In the genomic region with DNA sequence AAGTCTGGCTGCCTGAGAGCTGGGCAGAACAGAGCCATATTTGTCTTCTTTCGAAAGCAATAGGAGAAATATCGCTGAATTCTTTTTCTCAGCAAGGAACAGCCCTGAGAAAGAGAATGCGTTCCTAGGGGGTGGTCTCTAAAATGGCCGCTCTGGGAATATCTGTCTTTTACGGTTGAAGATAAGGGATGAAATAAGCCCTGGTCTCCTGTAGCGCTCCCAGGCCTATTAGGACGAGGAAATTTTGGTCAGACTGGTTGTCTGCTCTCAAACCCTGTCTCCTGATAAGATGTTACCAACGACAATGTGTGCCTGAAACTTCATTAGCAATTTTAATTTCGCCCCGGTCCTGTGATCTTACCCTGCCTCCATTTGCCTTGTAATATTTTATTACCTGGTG, we compare ENCODE assay signal across 6 cellular contexts. TPM values are rescaled to one million over a fixed set of nuclear protein-coding genes. Genes with fewer than 3 reads are reported as not detected.
A peak's percentile ranks its signal among the peaks of the same experiment; 100 is the strongest.
DNase-seq lines count a peak whose midpoint lies in the region; ATAC-seq, FAIRE-seq and TF ChIP-seq lines count a peak whose summit lies in the region.
"Not testable (repeated sequence)": the region's sequence is repeated elsewhere in the genome, so short reads cannot be mapped to it uniquely, and the experiment has no call there.

No MANE protein-coding gene starts in this region.

- not testable (repeated sequence) for H3K4me2 ChIP-seq in OCI-LY7 (ENCODE audit: low read length); GM12878 (ENCODE audit: control insufficient read depth, insufficient read depth); K562 (ENCODE audit: insufficient read depth, low read length); HepG2 (ENCODE audit: low read depth, low read length)

- not testable (repeated sequence) for H3K4me1 ChIP-seq in OCI-LY7 (ENCODE audit: insufficient read depth, low read length, poor library complexity, severe bottlenecking); GM12878 (ENCODE audit: control insufficient read depth, insufficient read depth, low read length); K562 (replicated peaks in 1 of 2; ENCODE audit: control insufficient read depth in 2 of 2, insufficient read depth in 2 of 2, low read length in 2 of 2)
- H3K4me1 ChIP-seq in HepG2 (ENCODE audit: insufficient read depth, low read length): peaks cover 22% of the 10 kb centered on the region

- not testable (repeated sequence) for H3K27ac ChIP-seq in OCI-LY7 (ENCODE audit: low read depth, low read length, poor library complexity, severe bottlenecking); GM12878 (ENCODE audit: control insufficient read depth, insufficient read depth); K562 (ENCODE audit: extremely low read depth, low read depth, low read length); HepG2 (ENCODE audit: extremely low read length, insufficient read depth, low read length)

- H3K9me2 ChIP-seq in OCI-LY7 (ENCODE audit: insufficient read depth, low read length): not testable (repeated sequence)

- H3K36me3 Mint-ChIP-seq in endothelial cell (ENCODE audit: low read depth, unreplicated experiment): peaks cover 30% of the 10 kb centered on the region

- 63% methylated on average over 10 of the region's 10 CpGs for WGBS in GM12878 (ENCODE audit: insufficient coverage, insufficient replicate concordance, low lambda C conversion rate, missing lambda C conversion rate)
- 97% methylated on average over 9 of the region's 10 CpGs for WGBS in K562 (ENCODE audit: insufficient coverage, low coverage, missing lambda C conversion rate)
- 72% methylated on average over 10 of the region's 10 CpGs for WGBS in HepG2 (ENCODE audit: low lambda C conversion rate)

- POLR2A ChIA-PET in OCI-LY7 (lab: Charles Lee); K562 (lab: Yijun Ruan, JAX); HepG2 (lab: Yijun Ruan, JAX): not testable (repeated sequence)
- POLR2A ChIA-PET in GM12878 (lab: Charles Lee): interaction anchor here (0.6 kb wide), 1 partner anchor 420 kb away, joined by 4 read pairs; no protein-coding TSS in a partner anchor

- not testable (repeated sequence) for H3K27me3 ChIP-seq in GM12878 (replicated peaks in 1 of 2; ENCODE audit: control insufficient read depth in 2 of 2, insufficient read depth in 2 of 2, low read length in 1 of 2); K562 (ENCODE audit: control insufficient read depth in 2 of 2, insufficient read depth in 2 of 2, low read length in 2 of 2); HepG2 (ENCODE audit: control insufficient read depth in 1 of 2, insufficient read depth in 2 of 2, low read length in 2 of 2)

- not testable (repeated sequence) for H2AFZ ChIP-seq in OCI-LY7 (ENCODE audit: low read length); GM12878 (ENCODE audit: control insufficient read depth, low read depth, low read length); K562 (ENCODE audit: low read depth, low read length); HepG2 (ENCODE audit: low read length)

- SMC1A ChIA-PET in GM12878 (lab: Charles Lee; ENCODE audit: uncharacterized antibody, unreplicated experiment): interaction anchor here (1.3 kb wide), 2 partner anchors 15 to 196 kb away, joined by 3 to 4 read pairs; no protein-coding TSS in a partner anchor

- H3K9ac ChIP-seq in GM12878 (ENCODE audit: control insufficient read depth, insufficient read depth, low read length); K562 (ENCODE audit: insufficient read depth in 1 of 2, low read depth in 2 of 2, low read length in 2 of 2); HepG2 (ENCODE audit: insufficient read depth, low read depth, low read length): not testable (repeated sequence)

- DNase-seq in OCI-LY7 (ENCODE audit: low spot score) (peak; percentile 4), erythroblast (lab: John Stamatoyannopoulos, UW) (peak; percentile 6 to 9)
- not testable (repeated sequence) for DNase-seq in GM12878 (ENCODE audit: low read depth, low spot score); K562 (ENCODE audit: extremely low read depth in 1 of 4, low spot score in 3 of 4); endothelial cell (ENCODE audit: low spot score); HepG2 (ENCODE audit: low spot score)

- not testable (repeated sequence) for TF ChIP-seq RAD21 in GM12878 (IDR thresholded peaks at IDR 0.05; ENCODE audit: insufficient read depth, low read depth, low read length); K562 (CRISPR knock-in tag; conservative IDR thresholded peaks at IDR 0.05 in 1 of 2, IDR thresholded peaks at IDR 0.05 in 1 of 2); HepG2 (CRISPR knock-in tag; IDR thresholded peaks at IDR 0.05)

- not testable (repeated sequence) for ATAC-seq in GM12878, K562, HepG2

- not testable (repeated sequence) for H3K27ac Mint-ChIP-seq in endothelial cell (ENCODE audit: unreplicated experiment)

- not testable (repeated sequence) for H3K79me2 ChIP-seq in OCI-LY7 (ENCODE audit: insufficient read depth, low read depth, low read length); GM12878 (ENCODE audit: control insufficient read depth, insufficient read depth, low read length); K562 (ENCODE audit: control insufficient read depth, insufficient read depth, low read length); HepG2 (ENCODE audit: insufficient read depth, low read length)

- CTCF ChIA-PET in OCI-LY7 (lab: Charles Lee; ENCODE audit: unreplicated experiment); GM12878 (lab: Yijun Ruan, JAX); K562 (lab: Yijun Ruan, JAX; ENCODE audit: low intra/inter-chr PET ratio); HepG2 (lab: Yijun Ruan, JAX; ENCODE audit: low intra/inter-chr PET ratio, low total read pairs): not testable (repeated sequence)

- intact Hi-C loops in OCI-LY7 (cut with micrococcal nuclease; ENCODE audit: unreplicated experiment); GM12878 (cut with micrococcal nuclease; ENCODE audit: unreplicated experiment); K562 (cut with micrococcal nuclease); HepG2 (cut with micrococcal nuclease; ENCODE audit: unreplicated experiment): not testable (repeated sequence)

- not testable (repeated sequence) for H3K9me3 Mint-ChIP-seq in endothelial cell (ENCODE audit: unreplicated experiment)

- not testable (repeated sequence) for TF ChIP-seq CTCF in OCI-LY7 (conservative IDR thresholded peaks at IDR 0.05; ENCODE audit: low read length); GM12878 (IDR thresholded peaks at IDR 0.05 in 2 of 3, conservative IDR thresholded peaks at IDR 0.05 in 1 of 3; ENCODE audit: control insufficient read depth in 2 of 3, extremely low read depth in 1 of 3, insufficient read depth in 1 of 3, low read depth in 3 of 3, low read length in 3 of 3); K562 (IDR thresholded peaks at IDR 0.05 in 2 of 3, conservative IDR thresholded peaks at IDR 0.05 in 1 of 3; ENCODE audit: insufficient read depth in 2 of 3, low read depth in 1 of 3, low read length in 3 of 3); endothelial cell (IDR thresholded peaks at IDR 0.05; ENCODE audit: unreplicated experiment); HepG2 (CRISPR knock-in tag; IDR thresholded peaks at IDR 0.05)

- in situ Hi-C loops in GM12878 (cut with MboI); HepG2 (cut with HindIII; ENCODE audit: extremely low pct_ligation_motif_present, low pct_unique_long_range_greater_than_20kb): not testable (repeated sequence)
- in situ Hi-C loops in K562 (cut with MboI): loop anchor here (5.0 kb wide), 1 partner anchor 198 kb away; no protein-coding TSS in a partner anchor

- H3K4me3 ChIP-seq in OCI-LY7 (ENCODE audit: low read depth, low read length, poor library complexity, severe bottlenecking); GM12878; K562; HepG2 (replicated peaks in 1 of 3; ENCODE audit: insufficient read depth in 1 of 3, low read depth in 2 of 3, low read length in 3 of 3): not testable (repeated sequence)

- not testable (repeated sequence) for H3K9me3 ChIP-seq in OCI-LY7 (ENCODE audit: low read length); GM12878 (replicated peaks; ENCODE audit: control insufficient read depth, insufficient read depth, low read length); K562 (replicated peaks; ENCODE audit: control insufficient read depth, insufficient read depth, low read depth, low read length); HepG2 (ENCODE audit: low read length)

- peak overlapping the region; percentile 53 for H3K4me3 Mint-ChIP-seq in endothelial cell (ENCODE audit: unreplicated experiment)

- RAD21 ChIA-PET in GM12878 (lab: Charles Lee; ENCODE audit: unreplicated experiment): interaction anchor here (1.0 kb wide), 1 partner anchor 9 kb away, joined by 3 read pairs; no protein-coding TSS in a partner anchor

- BruUV-seq in OCI-LY7 (replicated peaks; lab: Mats Ljungman, UMichigan); GM12878 (replicated peaks; lab: Mats Ljungman, UMichigan); K562 (replicated peaks; lab: Mats Ljungman, UMichigan); HepG2 (replicated peaks; lab: Mats Ljungman, UMichigan): not testable (repeated sequence)

- not testable (repeated sequence) for H3K27me3 Mint-ChIP-seq in endothelial cell (ENCODE audit: unreplicated experiment)

- H3K9me1 ChIP-seq in K562 (ENCODE audit: control insufficient read depth, insufficient read depth, low read length): not testable (repeated sequence)

- TF ChIP-seq EP300 in GM12878 (IDR thresholded peaks at IDR 0.05; ENCODE audit: borderline replicate concordance in 1 of 2, control insufficient read depth in 1 of 2, low read depth in 2 of 2, low read length in 2 of 2); K562 (IDR thresholded peaks at IDR 0.05; ENCODE audit: low read length); HepG2 (IDR thresholded peaks at IDR 0.05; ENCODE audit: low read depth in 2 of 2, low read length in 2 of 2); HepG2 (CRISPR knock-in tag; IDR thresholded peaks at IDR 0.05; ENCODE audit: borderline replicate concordance): not testable (repeated sequence)

- FAIRE-seq in GM12878 (lab: Jason Lieb, UNC); K562 (lab: Jason Lieb, UNC); HepG2 (lab: Jason Lieb, UNC): not testable (repeated sequence)

- H3K4me1 Mint-ChIP-seq in endothelial cell (ENCODE audit: unreplicated experiment): not testable (repeated sequence)

- TF ChIP-seq POLR2A in GM12878 (IDR thresholded peaks at IDR 0.05; ENCODE audit: low read depth, low read length); K562 (conservative IDR thresholded peaks at IDR 0.05); erythroblast (IDR thresholded peaks at IDR 0.05; ENCODE audit: low read length); HepG2 (IDR thresholded peaks at IDR 0.05; ENCODE audit: insufficient read depth in 1 of 2, low read depth in 2 of 2, low read length in 2 of 2): not testable (repeated sequence)

- H4K20me1 ChIP-seq in OCI-LY7 (ENCODE audit: insufficient read depth, low read length); GM12878 (ENCODE audit: control insufficient read depth, insufficient read depth); K562 (replicated peaks; ENCODE audit: control insufficient read depth, insufficient read depth, low read length); HepG2 (ENCODE audit: insufficient read depth, low read length): not testable (repeated sequence)

- not testable (repeated sequence) for H3K36me3 ChIP-seq in OCI-LY7 (ENCODE audit: insufficient read depth, low read length); GM12878 (ENCODE audit: control insufficient read depth in 2 of 2, insufficient read depth in 2 of 2, low read length in 1 of 2); HepG2 (replicated peaks in 1 of 2; ENCODE audit: control insufficient read depth in 1 of 2, insufficient read depth in 2 of 2, low read length in 2 of 2)
- peaks cover 53% of the 10 kb centered on the region for H3K36me3 ChIP-seq in K562 (ENCODE audit: control insufficient read depth, insufficient read depth, low read length)

RNA-seq across cellular contexts. Expression of a gene that starts 42.1 kb away (rescaled TPM):
- not detected in 2 replicates for total RNA-seq in OCI-LY7 (2014; rRNA removed; shearing (Covaris generic))
- not detected in 2 replicates for total RNA-seq in OCI-LY7 (2022)
- total RNA-seq in GM12878 (2013; cell fraction: nucleolus; rRNA removed): 84.2 and 89.6 TPM in 2 replicates
- 0.22 and 0.28 TPM in 2 replicates for total RNA-seq in GM12878 (2014; rRNA removed)
- total RNA-seq in GM12878 (2014; rRNA removed; fragmentation: Illumina TruSeq; extraction: Trizol): 0.27 and 0.32 TPM in 2 replicates
- total RNA-seq in GM12878 (2021): 0.15 and 0.45 TPM in 2 replicates
- 1.0 TPM for polyA plus RNA-seq in GM12878 (2011; ENCODE audit: low read depth)
- 1.8 and 2.8 TPM in 2 replicates for polyA plus RNA-seq in GM12878 (2011; rRNA removed)
- 0.69 and 1.3 TPM in 2 replicates for polyA plus RNA-seq in GM12878 (2011; cell fraction: cytosol; rRNA removed)
- 2.2 and 4.9 TPM in 2 replicates for polyA plus RNA-seq in GM12878 (2011; cell fraction: nucleus; rRNA removed)
- polyA plus RNA-seq in GM12878 (2012): 1.5 and 1.6 TPM in 2 replicates
- 0.31 and 0.48 TPM in 2 replicates for polyA plus RNA-seq in GM12878 (2014; fragmentation: Illumina TruSeq; extraction: Trizol)
- polyA plus RNA-seq in GM12878 (2014; fragmentation: Nextera tagmentation; extraction: Ambion mirVana): under 1 TPM; 0.09 to 0.27 TPM
- 0.05 and 0.08 TPM in 2 replicates for polyA plus RNA-seq in GM12878 (2014; rRNA removed)
- under 1 TPM in 1 of 2 experiments, not detected in 1; 0.19 TPM for polyA plus RNA-seq in GM12878 (2016; fragmentation: Nextera tagmentation; extraction: Ambion mirVana)
- polyA minus RNA-seq in GM12878 (2011; rRNA and poly(A)+ RNA removed): 2.6 and 4.4 TPM in 2 replicates
- 1.2 and 2.0 TPM in 2 replicates for polyA minus RNA-seq in GM12878 (2011; cell fraction: cytosol; rRNA and poly(A)+ RNA removed)
- 4.5 and 6.8 TPM in 2 replicates for polyA minus RNA-seq in GM12878 (2011; cell fraction: nucleus; rRNA and poly(A)+ RNA removed)
- total RNA-seq in K562 (2011; cell fraction: chromatin; rRNA removed; ENCODE audit: low replicate concordance): 69.5 and 141 TPM in 2 replicates
- 25.3 and 29.7 TPM in 2 replicates for total RNA-seq in K562 (2011; cell fraction: nucleolus; rRNA removed)
- 54.5 and 79.6 TPM in 2 replicates for total RNA-seq in K562 (2011; cell fraction: nucleoplasm; rRNA removed)
- total RNA-seq in K562 (2014; rRNA removed): 11.3 and 15.5 TPM in 2 replicates
- total RNA-seq in K562 (2014; rRNA removed; fragmentation: Illumina TruSeq; extraction: Trizol): 22.3 and 23.1 TPM in 2 replicates
- 15.9 and 18.5 TPM in 2 replicates for total RNA-seq in K562 (2015; rRNA removed; fragmentation: Illumina TruSeq; extraction: Trizol)
- 13.7 and 14.1 TPM in 2 replicates for total RNA-seq in K562 (2021)
- polyA plus RNA-seq in K562 (2011; rRNA removed): 23.3 and 41.9 TPM in 2 replicates
- 7.1 and 23.1 TPM in 2 replicates for polyA plus RNA-seq in K562 (2011; cell fraction: cytosol; rRNA removed)
- 32.1 and 73.5 TPM in 2 replicates for polyA plus RNA-seq in K562 (2011; cell fraction: nucleus; rRNA removed)
- polyA plus RNA-seq in K562 (2012): 11.7 and 13.0 TPM in 2 replicates
- polyA plus RNA-seq in K562 (2014; fragmentation: Illumina TruSeq; extraction: Trizol): 13.1 and 14.7 TPM in 2 replicates
- 10 to 100 TPM; 14.4 to 15.3 TPM for polyA plus RNA-seq in K562 (2014; fragmentation: Nextera tagmentation; extraction: Ambion mirVana)
- polyA plus RNA-seq in K562 (2014; rRNA removed): 12.1 and 12.8 TPM in 2 replicates
- polyA minus RNA-seq in K562 (2011; rRNA and poly(A)+ RNA removed): 50.1 and 111 TPM in 2 replicates
- 7.6 and 17.4 TPM in 2 replicates for polyA minus RNA-seq in K562 (2011; cell fraction: cytosol; rRNA and poly(A)+ RNA removed)
- 56.5 and 184 TPM in 2 replicates for polyA minus RNA-seq in K562 (2011; cell fraction: nucleus; rRNA and poly(A)+ RNA removed)
- total RNA-seq in endothelial cell (ENCODE audit: unreplicated experiment): 16.7 TPM
- 1.2 and 1.6 TPM in 2 replicates for total RNA-seq in HepG2 (2016; rRNA removed; fragmentation: Illumina TruSeq; extraction: Trizol)
- total RNA-seq in HepG2 (2016; cell fraction: cytosol; rRNA removed; fragmentation: Illumina TruSeq; extraction: Trizol; ENCODE audit: low read depth): 0.71 and 1.4 TPM in 2 replicates
- total RNA-seq in HepG2 (2016; cell fraction: insoluble cytoplasmic fraction; rRNA removed; fragmentation: Illumina TruSeq; extraction: Trizol): 1.1 and 1.3 TPM in 2 replicates
- 0.65 and 1.0 TPM in 2 replicates for total RNA-seq in HepG2 (2016; cell fraction: membrane; rRNA removed; fragmentation: Illumina TruSeq; extraction: Trizol)
- total RNA-seq in HepG2 (2016; cell fraction: nucleus; rRNA removed; fragmentation: Illumina TruSeq; extraction: Trizol): 2.6 and 3.1 TPM in 2 replicates
- polyA plus RNA-seq in HepG2 (2011; rRNA removed): 35.1 and 36.2 TPM in 2 replicates
- polyA plus RNA-seq in HepG2 (2011; cell fraction: cytosol; rRNA removed): 18.9 and 26.8 TPM in 2 replicates
- polyA plus RNA-seq in HepG2 (2011; cell fraction: nucleus; rRNA removed): 61.6 and 61.9 TPM in 2 replicates
- polyA plus RNA-seq in HepG2 (2012): 38.3 and 45.6 TPM in 2 replicates
- 0.19 and 0.20 TPM in 2 replicates for polyA plus RNA-seq in HepG2 (2016; cell fraction: cytosol; fragmentation: Illumina TruSeq; extraction: Trizol; ENCODE audit: low read depth)
- polyA plus RNA-seq in HepG2 (2016; cell fraction: insoluble cytoplasmic fraction; fragmentation: Illumina TruSeq; extraction: Trizol; ENCODE audit: low read depth): 1.0 and 1.2 TPM in 2 replicates
- polyA plus RNA-seq in HepG2 (2016; cell fraction: membrane; fragmentation: Illumina TruSeq; extraction: Trizol; ENCODE audit: low read depth): 0.33 and 0.39 TPM in 2 replicates
- polyA plus RNA-seq in HepG2 (2016; cell fraction: nucleus; fragmentation: Illumina TruSeq; extraction: Trizol; ENCODE audit: insufficient read depth, low read depth): 1.3 and 1.8 TPM in 2 replicates
- 22.1 and 78.9 TPM in 2 replicates for polyA minus RNA-seq in HepG2 (2011; rRNA and poly(A)+ RNA removed; ENCODE audit: low replicate concordance)
- polyA minus RNA-seq in HepG2 (2011; cell fraction: cytosol; rRNA and poly(A)+ RNA removed): 20.6 and 29.7 TPM in 2 replicates
- 290 and 300 TPM in 2 replicates for polyA minus RNA-seq in HepG2 (2011; cell fraction: nucleus; rRNA and poly(A)+ RNA removed)
